In the genomic region with DNA sequence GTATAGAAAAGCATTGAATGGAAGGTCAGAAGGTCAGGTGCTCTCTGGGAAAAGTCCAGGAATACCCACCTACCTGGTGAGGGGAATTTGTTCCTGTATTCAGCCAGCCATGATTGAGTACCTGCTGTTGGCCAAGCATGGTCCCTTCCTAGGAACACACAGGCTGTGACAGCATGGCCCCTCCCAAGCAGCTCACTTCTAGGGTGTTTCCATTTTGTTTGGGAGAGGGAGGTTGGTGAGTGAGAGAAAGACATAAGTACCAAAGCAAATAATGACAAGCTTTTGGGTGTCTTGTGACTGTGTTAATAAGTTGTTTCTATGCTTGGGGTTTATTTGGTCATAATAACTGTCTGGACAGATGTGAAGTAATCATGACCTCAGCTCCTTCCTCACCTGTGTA, we compare ENCODE assay signal across 14 cellular contexts. TPM values are rescaled to one million over a fixed set of nuclear protein-coding genes. Genes with fewer than 3 reads are reported as not detected.
"Had no signal": no experiment of that assay in that cellular context is flagged by ENCODE, and none has a peak within 500 bp of the region (broad histone marks: within the 10 kb centered on the region; RNA-seq: fewer than 3 reads in every experiment).

No MANE protein-coding gene starts in this region.

- H3K4me3 ChIP-seq: esophagus muscularis mucosa, right atrium auricular region, skin epidermis, tibial nerve had no signal

- H3K36me3 ChIP-seq: esophagus muscularis mucosa, right atrium auricular region had no signal

- H3K27ac ChIP-seq: esophagus muscularis mucosa, skin epidermis, tibial nerve had no signal

- DNase-seq: activated CD4-positive, alpha-beta memory T cell treated with anti-CD3 and anti-CD28 coated beads, Interleukin-2, amount 10 ng/mL, durations not matched to agents 7 days and 5 days; activated CD4-positive, alpha-beta T cell treated with anti-CD3 and anti-CD28 coated beads for 1 hour; activated naive CD8-positive, alpha-beta T cell treated with anti-CD3 and anti-CD28 coated beads, Interleukin-2, amount 10 ng/mL, durations not matched to agents 7 days and 5 days; activated T-cell treated with anti-CD3 and anti-CD28 coated beads, Interleukin-2, amount 50 U/mL, for 72 hours; aorta; glutamatergic neuron; left cardiac atrium; naive thymus-derived CD8-positive, alpha-beta T cell; T-helper 9 cell had no signal

- H3K27me3 ChIP-seq: esophagus muscularis mucosa, right atrium auricular region, tibial nerve had no signal

- ATAC-seq: activated T-cell treated with anti-CD3 and anti-CD28 coated beads, Interleukin-2, amount 50 U/mL, for 72 hours; left cardiac atrium; naive thymus-derived CD8-positive, alpha-beta T cell; stimulated activated effector memory CD8-positive, alpha-beta T cell treated with anti-CD3 and anti-CD28 coated beads, Interleukin-12 subunit alpha, Interleukin-12 subunit beta, amount 100 ng/mL, for 72 hours had no signal

- H3K9me3 ChIP-seq: esophagus muscularis mucosa, right atrium auricular region, tibial nerve had no signal

RNA-seq across cellular contexts. Expression of gene CABLES1, which starts 46.3 kb away (rescaled TPM):
- polyA plus RNA-seq: naive thymus-derived CD8-positive, alpha-beta T cell had no signal
